ENCODE assay signal across 3 cellular contexts in the genomic region with DNA sequence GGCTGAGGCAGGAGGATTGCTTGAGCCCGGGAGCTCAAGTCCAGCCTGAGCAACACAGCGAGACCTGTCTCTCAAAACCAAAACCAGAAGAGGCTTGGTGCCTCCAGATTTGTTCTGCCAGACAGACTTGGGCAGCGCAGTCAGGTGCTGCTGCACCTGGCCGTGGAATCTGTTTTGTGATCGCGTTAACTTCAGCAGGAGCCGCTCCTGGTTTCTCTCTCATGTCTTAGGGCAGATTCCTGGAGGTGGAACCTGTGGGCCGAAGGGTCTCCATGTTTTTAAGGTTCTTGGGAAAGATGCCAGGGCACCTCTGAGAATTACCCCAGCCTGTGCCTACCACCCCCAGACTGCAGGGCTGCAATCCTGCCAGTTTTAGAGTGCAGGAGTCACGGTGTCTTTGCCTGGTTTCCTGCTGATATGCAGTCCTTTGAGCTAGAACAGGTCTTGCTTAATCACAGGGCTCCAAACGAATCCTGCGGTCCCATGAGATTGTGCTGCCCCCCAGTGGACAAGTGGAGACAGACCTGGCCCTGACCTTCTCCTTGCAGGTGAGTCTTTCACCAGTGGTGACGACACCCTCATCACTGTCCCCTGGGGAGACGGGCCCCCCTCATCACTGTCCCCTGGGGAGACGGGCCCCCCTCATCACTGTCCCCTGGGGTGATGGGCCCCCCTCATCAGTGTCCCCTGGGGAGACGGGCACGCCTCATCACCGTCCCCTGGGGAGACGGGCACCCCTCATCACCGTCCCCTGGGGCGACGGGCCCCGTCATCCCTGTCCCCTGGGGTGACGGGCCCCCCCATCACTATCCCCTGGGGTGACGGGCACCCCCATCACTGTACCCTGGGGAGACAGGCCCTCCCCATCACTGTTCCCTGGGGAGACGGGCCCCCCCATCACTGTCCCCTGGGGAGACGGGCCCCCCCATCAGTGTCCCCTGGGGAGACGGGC.
TF ChIP-seq lines count a peak whose summit lies in the region.

No MANE protein-coding gene starts in this region.

TF ChIP-seq in GM12891, 5 proteins besides CTCF, POLR2A, EP300 and RAD21:
- TF ChIP-seq POLR2AphosphoS5 (IDR thresholded peaks at IDR 0.05; ENCODE audit: low read depth, low read length) = no peak
- TF ChIP-seq POU2F2 (IDR thresholded peaks at IDR 0.05; ENCODE audit: low read depth, low read length) = no peak
- TF ChIP-seq PAX5 (IDR thresholded peaks at IDR 0.05; ENCODE audit: insufficient read depth, low read length, severe bottlenecking) = no peak
- TF ChIP-seq TAF1 (IDR thresholded peaks at IDR 0.05; ENCODE audit: low read depth, low read length) = no peak
- TF ChIP-seq SPI1 (IDR thresholded peaks at IDR 0.05; ENCODE audit: low read depth, low read length) = no peak

TF ChIP-seq in IMR-90, 13 proteins besides CTCF, POLR2A, EP300 and RAD21:
- TF ChIP-seq SMC3 (IDR thresholded peaks at IDR 0.05; ENCODE audit: low read depth, low read length) (peak; percentile 80), CEBPB (IDR thresholded peaks at IDR 0.05; ENCODE audit: low read depth, low read length) (peak; percentile 99), MAZ (IDR thresholded peaks at IDR 0.05; ENCODE audit: borderline replicate concordance, low read depth, low read length) (peak; percentile 28; the same call in 1 of the 2 replicates), FOS (IDR thresholded peaks at IDR 0.05; ENCODE audit: low read depth, low read length) (no peak)
TF ChIP-seq in IMR-90: peak in this region for 3.

TF ChIP-seq in endothelial cell of umbilical vein, 7 proteins besides CTCF, POLR2A, EP300 and RAD21:
- TF ChIP-seq FOS (IDR thresholded peaks at IDR 0.05; ENCODE audit: borderline replicate concordance, insufficient read depth, low read length) (no peak), GATA2 (IDR thresholded peaks at IDR 0.05; ENCODE audit: insufficient read depth, insufficient read length, low read depth, low read length) (no peak), EZH2 (IDR thresholded peaks at IDR 0.05; ENCODE audit: borderline replicate concordance, low read depth, low read length, severe bottlenecking) (no peak), JUN (IDR thresholded peaks at IDR 0.05; ENCODE audit: borderline replicate concordance, insufficient read depth, insufficient read length, low read depth) (no peak), MYC (IDR thresholded peaks at IDR 0.05; ENCODE audit: low read depth, low read length) (no peak), POLR2AphosphoS5 (IDR thresholded peaks at IDR 0.05; ENCODE audit: insufficient read depth, low read depth, low read length) (no peak)
- TF ChIP-seq, protein P1, sequence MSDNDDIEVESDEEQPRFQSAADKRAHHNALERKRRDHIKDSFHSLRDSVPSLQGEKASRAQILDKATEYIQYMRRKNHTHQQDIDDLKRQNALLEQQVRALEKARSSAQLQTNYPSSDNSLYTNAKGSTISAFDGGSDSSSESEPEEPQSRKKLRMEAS (IDR thresholded peaks at IDR 0.05; ENCODE audit: insufficient read depth, insufficient read length) = no peak
